ENCODE assay signal across 8 cellular contexts in genomic region chr10:5975641-5976473, GRCh38.
DNase-seq lines count a peak whose midpoint lies in the region; ATAC-seq and TF ChIP-seq lines count a peak whose summit lies in the region.

No MANE protein-coding gene starts in this region.

- H3K27me3 Mint-ChIP-seq in activated naive CD4-positive, alpha-beta T cell treated with anti-CD3 and anti-CD28 coated beads, Interleukin-2, amount 10 ng/mL, durations not matched to agents 7 days and 5 days, result peaks cover 11% of the 10 kb centered on the region

- CTCF ChIA-PET in activated naive CD4-positive, alpha-beta T cell treated with anti-CD3 and anti-CD28 coated beads, Interleukin-2, amount 10 ng/mL, durations not matched to agents 7 days and 5 days (lab: Charles Lee), result interaction anchor here (0.6 to 1.6 kb wide), 3 partner anchors 60 to 346 kb away, joined by 3 read pairs; no protein-coding TSS in a partner anchor

- H3K4me1 Mint-ChIP-seq in activated naive CD4-positive, alpha-beta T cell treated with anti-CD3 and anti-CD28 coated beads, Interleukin-2, amount 10 ng/mL, durations not matched to agents 7 days and 5 days, result peaks cover 41% of the 10 kb centered on the region

- peak overlapping the region; percentile 93 for H3K27ac Mint-ChIP-seq in activated naive CD4-positive, alpha-beta T cell treated with anti-CD3 and anti-CD28 coated beads, Interleukin-2, amount 10 ng/mL, durations not matched to agents 7 days and 5 days

- peaks cover 14% of the 10 kb centered on the region for H3K36me3 Mint-ChIP-seq in activated naive CD4-positive, alpha-beta T cell treated with anti-CD3 and anti-CD28 coated beads, Interleukin-2, amount 10 ng/mL, durations not matched to agents 7 days and 5 days

- peak; percentile 64 for ATAC-seq in HG02623 (IDR thresholded peaks at IDR 0.05; ENCODE audit: unreplicated experiment)

- DNase-seq in GM13976 (ENCODE audit: low spot score) (peak; percentile 89), NOMO-1 treated with dmso at 0.1 percent for 144 hours (lab: John Stamatoyannopoulos, UW; ENCODE audit: unreplicated experiment) (peak; percentile 11), iris pigment epithelial cell (ENCODE audit: low read depth) (peak; percentile 49), COR-L47 (lab: John Stamatoyannopoulos, UW) (no peak), DMS 273 (lab: John Stamatoyannopoulos, UW; ENCODE audit: unreplicated experiment) (no peak)
- DNase-seq in activated naive CD4-positive, alpha-beta T cell treated with anti-CD3 and anti-CD28 coated beads, Interleukin-2, amount 10 ng/mL, durations not matched to agents 7 days and 5 days, result peak; percentile 73
- DNase-seq in stimulated activated CD4-positive, alpha-beta T cell treated with anti-CD3 and anti-CD28 coated beads, Interleukin-2, amount 100 ng/mL, for 48 hours, result peak; percentile 44 to 45

- no peak for TF ChIP-seq CTCF in GM13976 (IDR thresholded peaks at IDR 0.05; ENCODE audit: borderline replicate concordance, control extremely low read depth, extremely low read depth, insufficient read depth, missing control alignments)

- H3K9me3 Mint-ChIP-seq in activated naive CD4-positive, alpha-beta T cell treated with anti-CD3 and anti-CD28 coated beads, Interleukin-2, amount 10 ng/mL, durations not matched to agents 7 days and 5 days, result no peaks in the 10 kb centered on the region

- in situ Hi-C loops in GM13976 (cut with MboI; ENCODE audit: low sequenced_read_pairs, unreplicated experiment), result no loop called here

- peak overlapping the region; percentile 88 for H3K4me3 Mint-ChIP-seq in activated naive CD4-positive, alpha-beta T cell treated with anti-CD3 and anti-CD28 coated beads, Interleukin-2, amount 10 ng/mL, durations not matched to agents 7 days and 5 days

Comparison
In these comparisons a context has a peak if more than half of its experiments do, and no peak if none do; other contexts are left out.
1. DNase-seq: peak in GM13976 (single experiment), NOMO-1 treated with dmso at 0.1 percent for 144 hours (single experiment), activated naive CD4-positive, alpha-beta T cell treated with anti-CD3 and anti-CD28 coated beads, Interleukin-2, amount 10 ng/mL, durations not matched to agents 7 days and 5 days (single experiment), iris pigment epithelial cell (single experiment) and stimulated activated CD4-positive, alpha-beta T cell treated with anti-CD3 and anti-CD28 coated beads, Interleukin-2, amount 100 ng/mL, for 48 hours (2 of 2); none in COR-L47 (single experiment) and DMS 273 (single experiment).